In genomic region chr18:830315-830901, GRCh38 we compare ENCODE assay signal across 1 cellular context.
A peak's percentile ranks its signal among the peaks of the same experiment; 100 is the strongest.
TF ChIP-seq lines count a peak whose summit lies in the region.

No MANE protein-coding gene starts in this region.

TF ChIP-seq in GM12878, 131 proteins besides CTCF, POLR2A, EP300 and RAD21 (continued from another document):
- TF ChIP-seq CEBPB (IDR thresholded peaks at IDR 0.05; ENCODE audit: borderline replicate concordance in 1 of 2, low read depth in 2 of 2, low read length in 2 of 2) (no peak), TARDBP (IDR thresholded peaks at IDR 0.05; ENCODE audit: borderline replicate concordance) (no peak), TCF7 (IDR thresholded peaks at IDR 0.05; ENCODE audit: borderline replicate concordance) (no peak), BHLHE40 (IDR thresholded peaks at IDR 0.05; ENCODE audit: borderline replicate concordance in 1 of 2, low read depth in 2 of 2, low read length in 1 of 2) (no peak), GABPA (IDR thresholded peaks at IDR 0.05; ENCODE audit: low read depth) (no peak), RFX5 (IDR thresholded peaks at IDR 0.05; ENCODE audit: low read depth, low read length) (no peak), HDAC6 (IDR thresholded peaks at IDR 0.05; ENCODE audit: unreplicated experiment) (no peak), PKNOX1 (IDR thresholded peaks at IDR 0.05) (peak; percentile 24; the same call in 1 of the 2 replicates), EGR1 (IDR thresholded peaks at IDR 0.05; ENCODE audit: borderline replicate concordance in 1 of 2, low read depth in 2 of 2, low read length in 2 of 2) (no peak), ZNF622 (IDR thresholded peaks at IDR 0.05) (no peak), IRF4 (IDR thresholded peaks at IDR 0.05; ENCODE audit: low read depth, low read length) (no peak), NFXL1 (IDR thresholded peaks at IDR 0.05; ENCODE audit: borderline replicate concordance) (no peak), BCL3 (IDR thresholded peaks at IDR 0.05; ENCODE audit: borderline replicate concordance, insufficient read depth, low read depth, low read length, poor library complexity, severe bottlenecking) (no peak), STAT1 (conservative IDR thresholded peaks at IDR 0.05) (no peak), ATF7 (IDR thresholded peaks at IDR 0.05; ENCODE audit: low read depth) (peak; percentile 92), MXI1 (IDR thresholded peaks at IDR 0.05; ENCODE audit: low read depth, low read length) (no peak), HDAC2 (IDR thresholded peaks at IDR 0.05) (no peak), ETV6 (conservative IDR thresholded peaks at IDR 0.05 in 1 of 2, IDR thresholded peaks at IDR 0.05 in 1 of 2; ENCODE audit: borderline replicate concordance in 1 of 2, low read depth in 1 of 2) (peak in 1 of 2 experiments; percentile 96; a peak in 2 of 4 replicates), NR2C2 (IDR thresholded peaks at IDR 0.05; ENCODE audit: borderline replicate concordance, control insufficient read depth, insufficient read length, low read depth) (no peak), CREB1 (IDR thresholded peaks at IDR 0.05; ENCODE audit: low read depth) (no peak), ZNF207 (IDR thresholded peaks at IDR 0.05; ENCODE audit: borderline replicate concordance) (no peak)
